Comparison of ENCODE assay signal across 19 cellular contexts in genomic region chr6:12096342-12096741, GRCh38.
DNase-seq lines count a peak whose midpoint lies in the region; ATAC-seq, FAIRE-seq and TF ChIP-seq lines count a peak whose summit lies in the region.
"Had no signal": no experiment of that assay in that cellular context is flagged by ENCODE, and none has a peak within 500 bp of the region (broad histone marks: within the 10 kb centered on the region; RNA-seq: fewer than 3 reads in every experiment).

No MANE protein-coding gene starts in this region.

- H3K27me3 ChIP-seq in pancreas (no peaks in the 10 kb centered on the region), suprapubic skin (no peaks in the 10 kb centered on the region)

- POLR2A ChIA-PET in WTC11 (lab: Charles Lee): no interaction called here

- no peak for TF ChIP-seq CTCF in WTC11 (IDR thresholded peaks at IDR 0.05)
- TF ChIP-seq CTCF in pancreas (IDR thresholded peaks at IDR 0.05): no peak
- TF ChIP-seq CTCF in suprapubic skin (IDR thresholded peaks at IDR 0.05): no peak

- peaks cover 14% of the 10 kb centered on the region for H3K36me3 Mint-ChIP-seq in WTC11

- H3K27me3 Mint-ChIP-seq in WTC11 (ENCODE audit: low read depth): no peaks in the 10 kb centered on the region
- H3K27me3 Mint-ChIP-seq: CD4-positive, alpha-beta T cell had no signal

- H3K27ac ChIP-seq in pancreas: no peak overlapping the region
- H3K27ac ChIP-seq in suprapubic skin: no peak overlapping the region
- H3K27ac ChIP-seq: C4-2B had no signal

- TF ChIP-seq EP300 in suprapubic skin (IDR thresholded peaks at IDR 0.05): no peak

- DNase-seq in WTC11 (ENCODE audit: low spot score) (no peak), pancreas (no peak), suprapubic skin (ENCODE audit: low spot score in 2 of 2) (no peak), head of caudate nucleus (no peak), NCI-H774 (lab: John Stamatoyannopoulos, UW) (no peak)
- DNase-seq: 8988T; ACHN; AML-193; CD4-positive, alpha-beta T cell; DMS79 treated with DMSO at 0.1 percent for 48 hours; GOT3; H7; IMR-90 had no signal

- WGBS in pancreas, 2 donors: 95 to 99% methylated on average over 3 of the region's 3 CpGs
- 91% methylated on average over 3 of the region's 3 CpGs for WGBS in suprapubic skin

- no peak overlapping the region for H3K4me3 Mint-ChIP-seq in WTC11
- H3K4me3 Mint-ChIP-seq: CD4-positive, alpha-beta T cell had no signal

- H3K9me3 ChIP-seq in pancreas (no peaks in the 10 kb centered on the region), suprapubic skin (no peaks in the 10 kb centered on the region)

- H3K36me3 ChIP-seq in pancreas (no peaks in the 10 kb centered on the region), suprapubic skin (no peaks in the 10 kb centered on the region)

- no peak overlapping the region for H3K27ac Mint-ChIP-seq in WTC11
- H3K27ac Mint-ChIP-seq: CD4-positive, alpha-beta T cell had no signal

- ATAC-seq in WTC11: no peak
- no peak for ATAC-seq in pancreas
- ATAC-seq: K562 had no signal

- FAIRE-seq in G401.6 (lab: Jason Lieb, UNC): peak; percentile 30
- peak; percentile 33 for FAIRE-seq in endometrium (lab: Jason Lieb, UNC)
- peak; percentile 81 for FAIRE-seq in pancreas (lab: Jason Lieb, UNC)
- FAIRE-seq: GM12891, HTR-8/SVneo, K562 had no signal

- H3K4me1 Mint-ChIP-seq in WTC11: 0 out of 2 replicates have a peak, but pooled peaks cover 4% of the 10 kb centered on the region

- no peak for TF ChIP-seq POLR2A in suprapubic skin (IDR thresholded peaks at IDR 0.05)

- intact Hi-C loops in pancreas (cut with DNase I) (no loop called here), head of caudate nucleus (cut with DNase I) (no loop called here)

- H3K4me3 ChIP-seq in pancreas: no peak overlapping the region
- H3K4me3 ChIP-seq in suprapubic skin: no peak overlapping the region
- H3K4me3 ChIP-seq: K562 had no signal

- H3K4me1 ChIP-seq in pancreas (no peaks in the 10 kb centered on the region), suprapubic skin (peaks cover 8% of the 10 kb centered on the region)

- CTCF ChIA-PET in WTC11 (lab: Charles Lee): interaction anchor here (0.5 kb wide), 2 partner anchors 21 to 303 kb away, joined by 3 to 4 read pairs; no protein-coding TSS in a partner anchor

- peaks cover 12% of the 10 kb centered on the region for H3K9me3 Mint-ChIP-seq in WTC11
- H3K9me3 Mint-ChIP-seq: CD4-positive, alpha-beta T cell had no signal

TF ChIP-seq in WTC11, 78 proteins besides CTCF, POLR2A, EP300 and RAD21:
- no peak for TF ChIP-seq CREB1 (CRISPR knock-in tag; IDR thresholded peaks at IDR 0.05)
- TF ChIP-seq HMGA2 (CRISPR knock-in tag; IDR thresholded peaks at IDR 0.05): peak; percentile 91
- TF ChIP-seq, protein P1, sequence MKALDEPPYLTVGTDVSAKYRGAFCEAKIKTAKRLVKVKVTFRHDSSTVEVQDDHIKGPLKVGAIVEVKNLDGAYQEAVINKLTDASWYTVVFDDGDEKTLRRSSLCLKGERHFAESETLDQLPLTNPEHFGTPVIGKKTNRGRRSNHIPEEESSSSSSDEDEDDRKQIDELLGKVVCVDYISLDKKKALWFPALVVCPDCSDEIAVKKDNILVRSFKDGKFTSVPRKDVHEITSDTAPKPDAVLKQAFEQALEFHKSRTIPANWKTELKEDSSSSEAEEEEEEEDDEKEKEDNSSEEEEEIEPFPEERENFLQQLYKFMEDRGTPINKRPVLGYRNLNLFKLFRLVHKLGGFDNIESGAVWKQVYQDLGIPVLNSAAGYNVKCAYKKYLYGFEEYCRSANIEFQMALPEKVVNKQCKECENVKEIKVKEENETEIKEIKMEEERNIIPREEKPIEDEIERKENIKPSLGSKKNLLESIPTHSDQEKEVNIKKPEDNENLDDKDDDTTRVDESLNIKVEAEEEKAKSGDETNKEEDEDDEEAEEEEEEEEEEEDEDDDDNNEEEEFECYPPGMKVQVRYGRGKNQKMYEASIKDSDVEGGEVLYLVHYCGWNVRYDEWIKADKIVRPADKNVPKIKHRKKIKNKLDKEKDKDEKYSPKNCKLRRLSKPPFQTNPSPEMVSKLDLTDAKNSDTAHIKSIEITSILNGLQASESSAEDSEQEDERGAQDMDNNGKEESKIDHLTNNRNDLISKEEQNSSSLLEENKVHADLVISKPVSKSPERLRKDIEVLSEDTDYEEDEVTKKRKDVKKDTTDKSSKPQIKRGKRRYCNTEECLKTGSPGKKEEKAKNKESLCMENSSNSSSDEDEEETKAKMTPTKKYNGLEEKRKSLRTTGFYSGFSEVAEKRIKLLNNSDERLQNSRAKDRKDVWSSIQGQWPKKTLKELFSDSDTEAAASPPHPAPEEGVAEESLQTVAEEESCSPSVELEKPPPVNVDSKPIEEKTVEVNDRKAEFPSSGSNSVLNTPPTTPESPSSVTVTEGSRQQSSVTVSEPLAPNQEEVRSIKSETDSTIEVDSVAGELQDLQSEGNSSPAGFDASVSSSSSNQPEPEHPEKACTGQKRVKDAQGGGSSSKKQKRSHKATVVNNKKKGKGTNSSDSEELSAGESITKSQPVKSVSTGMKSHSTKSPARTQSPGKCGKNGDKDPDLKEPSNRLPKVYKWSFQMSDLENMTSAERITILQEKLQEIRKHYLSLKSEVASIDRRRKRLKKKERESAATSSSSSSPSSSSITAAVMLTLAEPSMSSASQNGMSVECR (CRISPR knock-in tag; IDR thresholded peaks at IDR 0.05; ENCODE audit: borderline replicate concordance): no peak
